32 cellular contexts compared by ENCODE assay signal in the genomic region with DNA sequence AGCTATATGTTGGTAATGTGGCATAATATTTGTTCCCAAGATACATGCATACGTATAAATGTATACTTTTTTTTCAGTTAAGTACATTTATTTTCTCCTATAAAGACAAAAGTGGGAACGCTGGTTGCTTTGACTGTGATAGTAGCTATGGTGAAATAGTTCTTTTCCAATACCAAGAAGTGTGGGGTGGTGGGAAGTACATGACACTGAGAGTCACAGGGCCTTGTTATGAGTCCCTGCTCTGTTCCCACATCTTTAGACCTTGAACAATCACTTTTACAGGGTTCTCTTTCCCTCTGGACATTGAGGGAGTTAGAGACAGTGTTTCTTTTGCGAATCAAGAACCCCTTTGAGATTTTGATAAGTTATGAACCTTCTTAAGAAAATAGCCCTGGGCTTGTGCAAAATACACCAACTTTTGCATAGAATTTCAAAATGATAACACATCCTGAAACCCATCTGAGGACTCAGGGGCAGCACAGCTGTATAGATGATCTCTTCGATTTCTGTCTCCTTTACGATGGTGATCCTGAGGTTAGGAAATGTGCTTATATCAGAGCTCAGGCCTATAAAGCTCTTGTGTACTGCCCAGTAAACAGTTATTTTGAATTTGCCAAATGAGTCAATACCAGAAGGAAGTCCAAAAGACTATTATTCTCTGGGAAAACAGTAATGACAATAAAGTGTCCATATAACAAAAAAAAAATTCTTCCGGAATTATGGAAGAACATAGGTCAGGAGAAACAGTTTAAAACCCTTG. TPM values are rescaled to one million over a fixed set of nuclear protein-coding genes. Genes with fewer than 3 reads are reported as not detected.
"Had no signal": no experiment of that assay in that cellular context is flagged by ENCODE, and none has a peak within 500 bp of the region (broad histone marks: within the 10 kb centered on the region; RNA-seq: fewer than 3 reads in every experiment).

No MANE protein-coding gene starts in this region.

- ATAC-seq: activated CD8-positive, alpha-beta T cell treated with anti-CD3 and anti-CD28 coated beads, Interleukin-2, amount 10 ng/mL, durations not matched to agents 7 days and 5 days; activated naive CD4-positive, alpha-beta T cell treated with anti-CD3 and anti-CD28 coated beads, Interleukin-2, amount 50 U/mL, for 72 hours; activated T-cell treated with anti-CD3 and anti-CD28 coated beads, Interleukin-2, amount 50 U/mL, for 4 hours had no signal

- H3K4me1 Mint-ChIP-seq: activated CD4-positive, alpha-beta T cell treated with anti-CD3 and anti-CD28 coated beads, Interleukin-2, amount 10 ng/mL, durations not matched to agents 24 days and 14 days had no signal

- DNase-seq: activated CD4-positive, alpha-beta T cell treated with anti-CD3 and anti-CD28 coated beads, Interleukin-2, amount 10 ng/mL, durations not matched to agents 24 days and 14 days; activated CD4-positive, alpha-beta T cell treated with anti-CD3 and anti-CD28 coated beads, Interleukin-2, amount 50 U/mL, for 4 hours; activated CD8-positive, alpha-beta T cell treated with anti-CD3 and anti-CD28 coated beads, Interleukin-2, amount 10 ng/mL, durations not matched to agents 7 days and 5 days; activated gamma-delta T cell treated with Interleukin-2 at 50 U/mL for 16 hours; activated naive CD4-positive, alpha-beta T cell treated with anti-CD3 and anti-CD28 coated beads for 36 hours; activated T-cell treated with anti-CD3 and anti-CD28 coated beads for 4 hours; activated T-cell treated with anti-CD3 and anti-CD28 coated beads, Interleukin-2, amount 50 U/mL, for 4 hours; anterior cingulate cortex; MM.1S; MV-4-11; NCI-H1092; NCI-H1436 treated with DMSO at 0.1 percent for 48 hours; NCI-H1694 treated with DMSO at 0.1 percent for 48 hours; NCI-H2029; NCI-H510A; NCI-H526; NCI-H748 treated with DMSO at 0.1 percent for 48 hours; NK-92 treated with Interleukin-12 subunit alpha and Interleukin-12 subunit beta, amount 100 ng/mL, for 24 hours; PC-9; SHP77; SJCRH30; T1000 had no signal

- H3K27ac Mint-ChIP-seq: activated CD4-positive, alpha-beta T cell treated with anti-CD3 and anti-CD28 coated beads, Interleukin-2, amount 10 ng/mL, durations not matched to agents 24 days and 14 days; activated CD8-positive, alpha-beta T cell treated with anti-CD3 and anti-CD28 coated beads, Interleukin-2, amount 10 ng/mL, durations not matched to agents 7 days and 5 days; activated naive CD4-positive, alpha-beta T cell treated with anti-CD3 and anti-CD28 coated beads for 36 hours; activated naive CD4-positive, alpha-beta T cell treated with anti-CD3 and anti-CD28 coated beads, Interleukin-2, amount 50 U/mL, for 72 hours; activated T-helper 1 cell treated with anti-CD3 and anti-CD28 coated beads, Interleukin-12 subunit alpha, Interleukin-12 subunit beta, Interleukin-2, Interleukin-4 antibody, amounts not matched to agents 30 ng/mL and 10 ng/mL and 1 ng/mL, durations not matched to agents 14 hours and 24 hours and 36 hours had no signal

- H3K36me3 ChIP-seq: SJCRH30 had no signal

- H3K27ac ChIP-seq: KMS-11, PC-9, RWPE1, SJCRH30, SK-N-MC had no signal

- H3K36me3 Mint-ChIP-seq: activated naive CD4-positive, alpha-beta T cell treated with anti-CD3 and anti-CD28 coated beads, Interleukin-2, amount 50 U/mL, for 72 hours; brain had no signal

- H3K27me3 ChIP-seq: SJCRH30 had no signal

- H3K4me3 ChIP-seq: PC-9, SJCRH30, SK-N-MC had no signal

- H3K9me3 Mint-ChIP-seq: activated CD4-positive, alpha-beta T cell treated with anti-CD3 and anti-CD28 coated beads, Interleukin-2, amount 10 ng/mL, durations not matched to agents 24 days and 14 days; activated naive CD4-positive, alpha-beta T cell treated with anti-CD3 and anti-CD28 coated beads for 36 hours; activated naive CD4-positive, alpha-beta T cell treated with anti-CD3 and anti-CD28 coated beads, Interleukin-2, amount 50 U/mL, for 72 hours; activated T-cell treated with anti-CD3 and anti-CD28 coated beads, Interleukin-2, amount 50 U/mL, for 4 hours; activated T-helper 1 cell treated with anti-CD3 and anti-CD28 coated beads, Interleukin-12 subunit alpha, Interleukin-12 subunit beta, Interleukin-2, Interleukin-4 antibody, amounts not matched to agents 30 ng/mL and 10 ng/mL and 1 ng/mL, durations not matched to agents 14 hours and 24 hours and 36 hours; brain had no signal

- H3K9me3 ChIP-seq: SJCRH30 had no signal

- H3K4me3 Mint-ChIP-seq: activated CD4-positive, alpha-beta T cell treated with anti-CD3 and anti-CD28 coated beads, Interleukin-2, amount 10 ng/mL, durations not matched to agents 24 days and 14 days; activated CD8-positive, alpha-beta T cell treated with anti-CD3 and anti-CD28 coated beads, Interleukin-2, amount 10 ng/mL, durations not matched to agents 7 days and 5 days; activated naive CD4-positive, alpha-beta T cell treated with anti-CD3 and anti-CD28 coated beads for 36 hours; activated T-cell treated with anti-CD3 and anti-CD28 coated beads, Interleukin-2, amount 50 U/mL, for 4 hours; activated T-helper 1 cell treated with anti-CD3 and anti-CD28 coated beads, Interleukin-12 subunit alpha, Interleukin-12 subunit beta, Interleukin-2, Interleukin-4 antibody, amounts not matched to agents 30 ng/mL and 10 ng/mL and 1 ng/mL, durations not matched to agents 14 hours and 24 hours and 36 hours had no signal

RNA-seq across cellular contexts. Expression of gene LMOD2, which starts 1.1 kb away (rescaled TPM):
- total RNA-seq: activated CD4-positive, alpha-beta T cell treated with anti-CD3 and anti-CD28 coated beads, Interleukin-2, amount 10 ng/mL, durations not matched to agents 24 days and 14 days; activated CD8-positive, alpha-beta T cell treated with anti-CD3 and anti-CD28 coated beads, Interleukin-2, amount 10 ng/mL, durations not matched to agents 7 days and 5 days; activated naive CD4-positive, alpha-beta T cell treated with anti-CD3 and anti-CD28 coated beads for 36 hours; activated naive CD4-positive, alpha-beta T cell treated with anti-CD3 and anti-CD28 coated beads, Interleukin-2, amount 50 U/mL, for 72 hours; activated T-cell treated with anti-CD3 and anti-CD28 coated beads, Interleukin-2, amount 50 U/mL, for 4 hours; activated T-helper 1 cell treated with anti-CD3 and anti-CD28 coated beads, Interleukin-12 subunit alpha, Interleukin-12 subunit beta, Interleukin-2, Interleukin-4 antibody, amounts not matched to agents 30 ng/mL and 10 ng/mL and 1 ng/mL, durations not matched to agents 14 hours and 24 hours and 36 hours; bronchial epithelial cell; LHCN-M2; PC-9; T-helper 1 cell treated with Interleukin-12 subunit alpha and Interleukin-12 subunit beta and Interleukin-4 antibody, amounts not matched to agents 30 ng/mL and 1 ng/mL, for 36 hours; T-helper 2 cell treated with Interferon-gamma antibody and Interleukin-4, amounts not matched to agents 100 ng/mL and 5 ng/mL, for 36 hours had no signal

RNA-seq across cellular contexts. Expression of gene ASB15, which starts 55.1 kb away (rescaled TPM):
- total RNA-seq: activated CD4-positive, alpha-beta T cell treated with anti-CD3 and anti-CD28 coated beads, Interleukin-2, amount 10 ng/mL, durations not matched to agents 24 days and 14 days; activated CD8-positive, alpha-beta T cell treated with anti-CD3 and anti-CD28 coated beads, Interleukin-2, amount 10 ng/mL, durations not matched to agents 7 days and 5 days; activated naive CD4-positive, alpha-beta T cell treated with anti-CD3 and anti-CD28 coated beads for 36 hours; activated naive CD4-positive, alpha-beta T cell treated with anti-CD3 and anti-CD28 coated beads, Interleukin-2, amount 50 U/mL, for 72 hours; activated T-cell treated with anti-CD3 and anti-CD28 coated beads, Interleukin-2, amount 50 U/mL, for 4 hours; activated T-helper 1 cell treated with anti-CD3 and anti-CD28 coated beads, Interleukin-12 subunit alpha, Interleukin-12 subunit beta, Interleukin-2, Interleukin-4 antibody, amounts not matched to agents 30 ng/mL and 10 ng/mL and 1 ng/mL, durations not matched to agents 14 hours and 24 hours and 36 hours; bronchial epithelial cell; LHCN-M2; PC-9; SJCRH30; T-helper 1 cell treated with Interleukin-12 subunit alpha and Interleukin-12 subunit beta and Interleukin-4 antibody, amounts not matched to agents 30 ng/mL and 1 ng/mL, for 36 hours; T-helper 2 cell treated with Interferon-gamma antibody and Interleukin-4, amounts not matched to agents 100 ng/mL and 5 ng/mL, for 36 hours had no signal
